1 cellular context compared by ENCODE assay signal in genomic region chr17:42677921-42678781, GRCh38.
A peak's percentile ranks its signal among the peaks of the same experiment; 100 is the strongest.
TF ChIP-seq lines count a peak whose summit lies in the region.

No MANE protein-coding gene starts in this region.

TF ChIP-seq in HepG2, 621 proteins besides CTCF, POLR2A, EP300 and RAD21 (continued from another document):
- TF ChIP-seq ZMAT5 (CRISPR knock-in tag; IDR thresholded peaks at IDR 0.05; ENCODE audit: borderline replicate concordance, low read depth) = no peak
- peak; percentile 62 for TF ChIP-seq MNT (IDR thresholded peaks at IDR 0.05)
- TF ChIP-seq ZNF615 (CRISPR knock-in tag; IDR thresholded peaks at IDR 0.05; ENCODE audit: borderline replicate concordance) = no peak
- no peak for TF ChIP-seq KDM1A (CRISPR knock-in tag; IDR thresholded peaks at IDR 0.05)
- TF ChIP-seq KMT2B (CRISPR knock-in tag; IDR thresholded peaks at IDR 0.05) = peak; percentile 71
- no peak for TF ChIP-seq ZSCAN5A (CRISPR knock-in tag; IDR thresholded peaks at IDR 0.05; ENCODE audit: borderline replicate concordance)
- TF ChIP-seq SYNCRIP (IDR thresholded peaks at IDR 0.05; ENCODE audit: insufficient read depth, low read depth, low read length) = no peak
- TF ChIP-seq PBX2 (CRISPR knock-in tag; IDR thresholded peaks at IDR 0.05) = no peak
- no peak for TF ChIP-seq TBP (CRISPR knock-in tag; IDR thresholded peaks at IDR 0.05)
- peak; percentile 95 for TF ChIP-seq ZNF652 (CRISPR knock-in tag; IDR thresholded peaks at IDR 0.05; ENCODE audit: borderline replicate concordance, low read depth)
- TF ChIP-seq ZNF121 (CRISPR knock-in tag; IDR thresholded peaks at IDR 0.05) = no peak; the same call in 1 of the 2 replicates
- TF ChIP-seq ZNF354B (CRISPR knock-in tag; IDR thresholded peaks at IDR 0.05) = no peak
- TF ChIP-seq ZFP36L2 (CRISPR knock-in tag; IDR thresholded peaks at IDR 0.05) = no peak
- TF ChIP-seq ZFP62 (CRISPR knock-in tag; IDR thresholded peaks at IDR 0.05) = no peak
- TF ChIP-seq KAT7 (CRISPR knock-in tag; IDR thresholded peaks at IDR 0.05; ENCODE audit: borderline replicate concordance) = no peak
- TF ChIP-seq ZNF235 (CRISPR knock-in tag; IDR thresholded peaks at IDR 0.05; ENCODE audit: borderline replicate concordance) = no peak
- no peak for TF ChIP-seq EEA1 (CRISPR knock-in tag; IDR thresholded peaks at IDR 0.05; ENCODE audit: borderline replicate concordance)
- TF ChIP-seq ZNF713 (CRISPR knock-in tag; IDR thresholded peaks at IDR 0.05) = no peak
- TF ChIP-seq ZNF337 (CRISPR knock-in tag; IDR thresholded peaks at IDR 0.05; ENCODE audit: borderline replicate concordance, low read depth) = no peak
- 0 out of 2 replicates have a peak, but pooled peaks have one; percentile 70 for TF ChIP-seq HNF1B (CRISPR knock-in tag; IDR thresholded peaks at IDR 0.05)
- TF ChIP-seq KLF15 (CRISPR knock-in tag; IDR thresholded peaks at IDR 0.05; ENCODE audit: borderline replicate concordance) = no peak
- peak; percentile 48 for TF ChIP-seq FOSL2 (CRISPR knock-in tag; IDR thresholded peaks at IDR 0.05)
- TF ChIP-seq ZMYM4 (CRISPR knock-in tag; IDR thresholded peaks at IDR 0.05) = no peak
- no peak for TF ChIP-seq NAIF1 (CRISPR knock-in tag; IDR thresholded peaks at IDR 0.05; ENCODE audit: borderline replicate concordance)
- no peak for TF ChIP-seq KLF13 (CRISPR knock-in tag; IDR thresholded peaks at IDR 0.05)
- TF ChIP-seq ZBTB38 (CRISPR knock-in tag; IDR thresholded peaks at IDR 0.05) = peak; percentile 30; the same call in 1 of the 2 replicates
- TF ChIP-seq ZNF644 (CRISPR knock-in tag; IDR thresholded peaks at IDR 0.05; ENCODE audit: low read depth) = no peak; the same call in 1 of the 2 replicates
- TF ChIP-seq ZNF503 (CRISPR knock-in tag; IDR thresholded peaks at IDR 0.05) = peak; percentile 14; the same call in 1 of the 2 replicates
- TF ChIP-seq KLF12 (CRISPR knock-in tag; IDR thresholded peaks at IDR 0.05; ENCODE audit: borderline replicate concordance) = peak; percentile 74; the same call in 1 of the 2 replicates
- peak; percentile 43 for TF ChIP-seq HNRNPLL (IDR thresholded peaks at IDR 0.05; ENCODE audit: low read depth, low read length, poor library complexity, severe bottlenecking)
- no peak for TF ChIP-seq RNF2 (conservative IDR thresholded peaks at IDR 0.05; ENCODE audit: low read depth)
- peak; percentile 63; the same call in 1 of the 2 replicates for TF ChIP-seq KDM5A (IDR thresholded peaks at IDR 0.05; ENCODE audit: borderline replicate concordance, low read length)
- TF ChIP-seq ZNF281 (CRISPR knock-in tag; IDR thresholded peaks at IDR 0.05; ENCODE audit: borderline replicate concordance) = peak; percentile 72; the same call in 1 of the 2 replicates
- TF ChIP-seq PAXIP1 (CRISPR knock-in tag; conservative IDR thresholded peaks at IDR 0.05) = peak; percentile 44; the same call in 1 of the 2 replicates
